Comparison of ENCODE assay signal across 10 cellular contexts in genomic region chr2:202109737-202110184, GRCh38. TPM values are rescaled to one million over a fixed set of nuclear protein-coding genes. Genes with fewer than 3 reads are reported as not detected.
DNase-seq lines count a peak whose midpoint lies in the region; ATAC-seq and TF ChIP-seq lines count a peak whose summit lies in the region.
"Had no signal": no experiment of that assay in that cellular context is flagged by ENCODE, and none has a peak within 500 bp of the region (broad histone marks: within the 10 kb centered on the region; RNA-seq: fewer than 3 reads in every experiment).

No MANE protein-coding gene starts in this region.

- DNase-seq in EH (ENCODE audit: low read depth) (peak; percentile 88), OCI-LY7 (ENCODE audit: low spot score) (peak; percentile 15), fibroblast of the aortic adventitia (ENCODE audit: low read depth) (peak; percentile 75), osteoblast (ENCODE audit: insufficient read length, low spot score, missing footprints) (peak; percentile 73), activated gamma-delta T cell (lab: John Stamatoyannopoulos, UW) (no peak)
- DNase-seq in stimulated activated CD4-positive, alpha-beta T cell treated with anti-CD3 and anti-CD28 coated beads, Interleukin-1b, Interleukin-23, amount 100 ng/mL, for 48 hours, result no peak
- DNase-seq in stimulated activated CD4-positive, alpha-beta T cell treated with anti-CD3 and anti-CD28 coated beads, Interleukin-12 subunit alpha, Interleukin-12 subunit beta, amount 100 ng/mL, for 4 hours, result no peak
- DNase-seq: activated B cell treated with CpG ODN at 0.5 μM for 24 hours had no signal

- ATAC-seq in GM21576 (IDR thresholded peaks at IDR 0.05; ENCODE audit: unreplicated experiment), result no peak
- ATAC-seq: K562 had no signal

- CTCF ChIA-PET in OCI-LY7 (lab: Charles Lee; ENCODE audit: unreplicated experiment), result no interaction called here

- H3K27me3 ChIP-seq in osteoblast (ENCODE audit: insufficient read depth, low read length), result no peaks in the 10 kb centered on the region

- H4K20me1 ChIP-seq in OCI-LY7 (ENCODE audit: insufficient read depth, low read length) (no peaks in the 10 kb centered on the region), osteoblast (ENCODE audit: insufficient read depth, low read length) (no peaks in the 10 kb centered on the region)

- H2AFZ ChIP-seq in OCI-LY7 (ENCODE audit: low read length) (no peak overlapping the region), osteoblast (ENCODE audit: low read length) (no peak overlapping the region)

- H3K27ac ChIP-seq in OCI-LY7 (ENCODE audit: low read depth, low read length, poor library complexity, severe bottlenecking) (no peak overlapping the region), osteoblast (ENCODE audit: low read depth, low read length) (peak overlapping the region; percentile 29)

- H3K79me2 ChIP-seq in OCI-LY7 (ENCODE audit: insufficient read depth, low read depth, low read length), result no peaks in the 10 kb centered on the region
- no peaks in the 10 kb centered on the region for H3K79me2 ChIP-seq in osteoblast (ENCODE audit: insufficient read depth, low read length)

- no TSS peak for BruUV-seq in OCI-LY7 (replicated peaks; lab: Mats Ljungman, UMichigan)

- H3K4me2 ChIP-seq in OCI-LY7 (ENCODE audit: low read length) (no peak overlapping the region), osteoblast (ENCODE audit: insufficient read depth, low read length) (peak overlapping the region; percentile 20)

- H3K4me3 ChIP-seq in OCI-LY7 (ENCODE audit: low read depth, low read length, poor library complexity, severe bottlenecking) (no peak overlapping the region), fibroblast of the aortic adventitia (ENCODE audit: low read depth, low read length) (no peak overlapping the region), osteoblast (ENCODE audit: insufficient read depth, low read length) (no peak overlapping the region)
- H3K4me3 ChIP-seq: K562 had no signal

- H3K9me3 ChIP-seq in OCI-LY7 (ENCODE audit: low read length), result no peaks in the 10 kb centered on the region
- no peaks in the 10 kb centered on the region for H3K9me3 ChIP-seq in osteoblast (ENCODE audit: low read depth, low read length)

- no peaks in the 10 kb centered on the region for H3K9me2 ChIP-seq in OCI-LY7 (ENCODE audit: insufficient read depth, low read length)

- TF ChIP-seq CTCF in OCI-LY7 (conservative IDR thresholded peaks at IDR 0.05; ENCODE audit: low read length), result peak; percentile 67
- TF ChIP-seq CTCF in fibroblast of the aortic adventitia (IDR thresholded peaks at IDR 0.05; ENCODE audit: insufficient read depth, low read length), result no peak
- no peak for TF ChIP-seq CTCF in osteoblast (IDR thresholded peaks at IDR 0.05; ENCODE audit: extremely low read depth, low read depth, low read length)

- H3K36me3 ChIP-seq in OCI-LY7 (ENCODE audit: insufficient read depth, low read length) (no peaks in the 10 kb centered on the region), osteoblast (ENCODE audit: insufficient read depth, low read length) (no peaks in the 10 kb centered on the region)

- intact Hi-C loops in OCI-LY7 (cut with micrococcal nuclease; ENCODE audit: unreplicated experiment), result loop anchor here (1.0 kb wide), 1 partner anchor 249 kb away; no protein-coding TSS in a partner anchor

- H3K4me1 ChIP-seq in OCI-LY7 (ENCODE audit: insufficient read depth, low read length, poor library complexity, severe bottlenecking), result no peaks in the 10 kb centered on the region
- H3K4me1 ChIP-seq in osteoblast (ENCODE audit: insufficient read depth, low read length), result peaks cover 40% of the 10 kb centered on the region

- POLR2A ChIA-PET in OCI-LY7 (lab: Charles Lee), result no interaction called here

RNA-seq across cellular contexts. Expression of gene KIAA2012, which starts 36.7 kb away (rescaled TPM):
- total RNA-seq in OCI-LY7 (2014; rRNA removed; shearing (Covaris generic)), result not detected in 2 replicates
- total RNA-seq in OCI-LY7 (2022), result not detected in 2 replicates
- total RNA-seq in fibroblast of the aortic adventitia (ENCODE audit: low replicate concordance), result not detected in 2 replicates
- under 0.01 TPM in 1 of 2 replicates, not detected in the other for total RNA-seq in osteoblast
- total RNA-seq: activated B cell treated with CpG ODN at 0.5 μM for 24 hours, K562 had no signal

Comparison
In these comparisons a context has a peak if more than half of its experiments do, and no peak if none do; other contexts are left out.
1. DNase-seq: peak in EH (single experiment), OCI-LY7 (single experiment), fibroblast of the aortic adventitia (single experiment) and osteoblast (single experiment); none in stimulated activated CD4-positive, alpha-beta T cell treated with anti-CD3 and anti-CD28 coated beads, Interleukin-1b, Interleukin-23, amount 100 ng/mL, for 48 hours (single experiment), stimulated activated CD4-positive, alpha-beta T cell treated with anti-CD3 and anti-CD28 coated beads, Interleukin-12 subunit alpha, Interleukin-12 subunit beta, amount 100 ng/mL, for 4 hours (single experiment) and activated gamma-delta T cell (single experiment).